Comparison of ENCODE assay signal across 8 cellular contexts in genomic region chr5:75051217-75051751, GRCh38. TPM values are rescaled to one million over a fixed set of nuclear protein-coding genes. Genes with fewer than 3 reads are reported as not detected.
DNase-seq lines count a peak whose midpoint lies in the region; ATAC-seq lines count a peak whose summit lies in the region.

No MANE protein-coding gene starts in this region.

- H4K12ac ChIP-seq in trophoblast cell (ENCODE audit: low read depth, low read length), result no peak overlapping the region

- H3K27me3 ChIP-seq in H7 (ENCODE audit: control insufficient read depth, insufficient read depth, low read length), result peaks cover 10% of the 10 kb centered on the region; the same call in 1 of the 2 replicates
- no peaks in the 10 kb centered on the region for H3K27me3 ChIP-seq in trophoblast cell (ENCODE audit: insufficient read depth, low read length)

- H2BK12ac ChIP-seq in trophoblast cell (ENCODE audit: low read length), result no peak overlapping the region

- peak overlapping the region; percentile 88 for H3K4me3 Mint-ChIP-seq in activated CD4-positive, alpha-beta T cell treated with anti-CD3 and anti-CD28 coated beads, Interleukin-2, amount 10 ng/mL, durations not matched to agents 24 days and 14 days
- peak overlapping the region; percentile 61 to 92 for H3K4me3 Mint-ChIP-seq in effector memory CD8-positive, alpha-beta T cell

- no peak overlapping the region for H2AFZ ChIP-seq in trophoblast cell (ENCODE audit: insufficient read depth, low read length, poor library complexity)

- peak; percentile 25 for ATAC-seq in effector memory CD8-positive, alpha-beta T cell (replicated peaks)
- ATAC-seq in GM19452 (IDR thresholded peaks at IDR 0.05; ENCODE audit: unreplicated experiment), result no peak
- ATAC-seq in GM21737 (IDR thresholded peaks at IDR 0.05; ENCODE audit: unreplicated experiment), result no peak
- ATAC-seq in GM21526 (IDR thresholded peaks at IDR 0.05; ENCODE audit: low FRiP score, unreplicated experiment), result no peak

- H3K4me1 ChIP-seq in trophoblast cell (ENCODE audit: control insufficient read depth in 1 of 2, insufficient read depth in 2 of 2, low read length in 2 of 2), result peaks cover 22 to 34% of the 10 kb centered on the region in 2 experiments

- H3K9me3 Mint-ChIP-seq in activated CD4-positive, alpha-beta T cell treated with anti-CD3 and anti-CD28 coated beads, Interleukin-2, amount 10 ng/mL, durations not matched to agents 24 days and 14 days, result no peaks in the 10 kb centered on the region
- H3K9me3 Mint-ChIP-seq in effector memory CD8-positive, alpha-beta T cell, result no peaks in the 10 kb centered on the region

- H3K18ac ChIP-seq in trophoblast cell (ENCODE audit: low read length), result peak overlapping the region; percentile 2

- no peak overlapping the region for H2BK5ac ChIP-seq in trophoblast cell (ENCODE audit: low read depth, low read length, poor library complexity)

- peak overlapping the region; percentile 20 for H3K9ac ChIP-seq in trophoblast cell (ENCODE audit: low read length)

- H3K4me1 Mint-ChIP-seq in activated CD4-positive, alpha-beta T cell treated with anti-CD3 and anti-CD28 coated beads, Interleukin-2, amount 10 ng/mL, durations not matched to agents 24 days and 14 days, result peaks cover 56% of the 10 kb centered on the region
- H3K4me1 Mint-ChIP-seq in effector memory CD8-positive, alpha-beta T cell (ENCODE audit: low read depth in 2 of 2), result peaks cover 58 to 65% of the 10 kb centered on the region in 2 donors

- peaks cover 4% of the 10 kb centered on the region for H3K36me3 Mint-ChIP-seq in activated CD4-positive, alpha-beta T cell treated with anti-CD3 and anti-CD28 coated beads, Interleukin-2, amount 10 ng/mL, durations not matched to agents 24 days and 14 days (ENCODE audit: low read depth)
- peaks cover 12% of the 10 kb centered on the region for H3K36me3 Mint-ChIP-seq in effector memory CD8-positive, alpha-beta T cell (ENCODE audit: insufficient read depth)

- no peak overlapping the region for H4K8ac ChIP-seq in trophoblast cell (ENCODE audit: low read depth, low read length)

- peak overlapping the region; percentile 0 for H3K27ac ChIP-seq in trophoblast cell (ENCODE audit: low read depth, low read length)

- no CpG with 5 or more reads among the region's 7 CpGs for WGBS in trophoblast cell (ENCODE audit: extremely low coverage, insufficient coverage, insufficient read length)

- H3K4me3 ChIP-seq in H7 (ENCODE audit: insufficient read depth, low read depth, low read length) (peak overlapping the region; percentile 69), trophoblast cell (ENCODE audit: low read depth, low read length) (peak overlapping the region; percentile 40)

- H3K27me3 Mint-ChIP-seq in activated CD4-positive, alpha-beta T cell treated with anti-CD3 and anti-CD28 coated beads, Interleukin-2, amount 10 ng/mL, durations not matched to agents 24 days and 14 days, result peaks cover 15% of the 10 kb centered on the region
- peaks cover 3 to 8% of the 10 kb centered on the region in 2 donors for H3K27me3 Mint-ChIP-seq in effector memory CD8-positive, alpha-beta T cell

- H3K79me2 ChIP-seq in trophoblast cell (ENCODE audit: control insufficient read depth, insufficient read depth, low read length, poor library complexity), result peaks cover 26% of the 10 kb centered on the region

- H3K9me3 ChIP-seq in trophoblast cell (ENCODE audit: insufficient read depth, low read depth, low read length), result no peaks in the 10 kb centered on the region

- H2BK120ac ChIP-seq in trophoblast cell (ENCODE audit: insufficient read depth, low read length, poor library complexity), result no peak overlapping the region

- H2AK5ac ChIP-seq in trophoblast cell (ENCODE audit: low read length), result no peak overlapping the region

- H3K27ac Mint-ChIP-seq in activated CD4-positive, alpha-beta T cell treated with anti-CD3 and anti-CD28 coated beads, Interleukin-2, amount 10 ng/mL, durations not matched to agents 24 days and 14 days, result peak overlapping the region; percentile 42
- H3K27ac Mint-ChIP-seq in effector memory CD8-positive, alpha-beta T cell, result peak overlapping the region; percentile 36 to 87

- peak overlapping the region; percentile 70 for H3K4ac ChIP-seq in trophoblast cell (ENCODE audit: low read depth, low read length)

- H3K36me3 ChIP-seq in H7 (replicated peaks; ENCODE audit: control insufficient read depth, insufficient read depth, low read length) (peaks cover under 1% of the 10 kb centered on the region; the same call in 1 of the 2 replicates), trophoblast cell (ENCODE audit: control insufficient read depth in 1 of 2, insufficient read depth in 2 of 2, low read length in 2 of 2) (peaks cover 1 to 4% of the 10 kb centered on the region in 2 experiments)

- peak overlapping the region; percentile 37 for H3K23ac ChIP-seq in trophoblast cell (ENCODE audit: low read length)

- DNase-seq in H7, result no peak
- DNase-seq in activated CD4-positive, alpha-beta T cell treated with anti-CD3 and anti-CD28 coated beads, Interleukin-2, amount 10 ng/mL, durations not matched to agents 24 days and 14 days, result peak; percentile 73
- peak in 2 of 3 experiments; percentile 15 to 20 for DNase-seq in effector memory CD8-positive, alpha-beta T cell
- no peak for DNase-seq in trophoblast cell
- DNase-seq in NCI-H146 (lab: John Stamatoyannopoulos, UW), result no peak

- intact Hi-C loops in activated CD4-positive, alpha-beta T cell treated with anti-CD3 and anti-CD28 coated beads, Interleukin-2, amount 10 ng/mL, durations not matched to agents 24 days and 14 days (cut with micrococcal nuclease), result loop anchor here (2.0 to 10.0 kb wide), 7 partner anchors 214 to 1206 kb away; partner anchors contain the start of genes CERT1, POC5 and POLK

- no peak overlapping the region for H4K91ac ChIP-seq in trophoblast cell (ENCODE audit: low read depth, low read length)

- H3K4me2 ChIP-seq in trophoblast cell (ENCODE audit: low read length), result peak overlapping the region; percentile 68

- H3K79me1 ChIP-seq in trophoblast cell (ENCODE audit: low read length), result peaks cover 33% of the 10 kb centered on the region

- peak overlapping the region; percentile 12 for H3K14ac ChIP-seq in trophoblast cell (ENCODE audit: low read length)

RNA-seq across cellular contexts. Expression of gene GCNT4, which starts 1.1 kb away (rescaled TPM):
- total RNA-seq in H7 (2014; rRNA removed; shearing (Covaris generic)), result 2.4 and 4.1 TPM in 2 replicates
- total RNA-seq in activated CD4-positive, alpha-beta T cell treated with anti-CD3 and anti-CD28 coated beads, Interleukin-2, amount 10 ng/mL, durations not matched to agents 24 days and 14 days, result 0.52 and 0.70 TPM in 2 replicates
- 6.8 and 7.2 TPM in 2 replicates for polyA plus RNA-seq in trophoblast cell (2013)

Comparison
In these comparisons a context has a peak if more than half of its experiments do, and no peak if none do; other contexts are left out.
1. DNase-seq: peak in activated CD4-positive, alpha-beta T cell treated with anti-CD3 and anti-CD28 coated beads, Interleukin-2, amount 10 ng/mL, durations not matched to agents 24 days and 14 days (single experiment) and effector memory CD8-positive, alpha-beta T cell (2 of 3); none in H7 (single experiment), trophoblast cell (0 of 2) and NCI-H146 (single experiment).